ENCODE assay signal across 15 cellular contexts in the genomic region with DNA sequence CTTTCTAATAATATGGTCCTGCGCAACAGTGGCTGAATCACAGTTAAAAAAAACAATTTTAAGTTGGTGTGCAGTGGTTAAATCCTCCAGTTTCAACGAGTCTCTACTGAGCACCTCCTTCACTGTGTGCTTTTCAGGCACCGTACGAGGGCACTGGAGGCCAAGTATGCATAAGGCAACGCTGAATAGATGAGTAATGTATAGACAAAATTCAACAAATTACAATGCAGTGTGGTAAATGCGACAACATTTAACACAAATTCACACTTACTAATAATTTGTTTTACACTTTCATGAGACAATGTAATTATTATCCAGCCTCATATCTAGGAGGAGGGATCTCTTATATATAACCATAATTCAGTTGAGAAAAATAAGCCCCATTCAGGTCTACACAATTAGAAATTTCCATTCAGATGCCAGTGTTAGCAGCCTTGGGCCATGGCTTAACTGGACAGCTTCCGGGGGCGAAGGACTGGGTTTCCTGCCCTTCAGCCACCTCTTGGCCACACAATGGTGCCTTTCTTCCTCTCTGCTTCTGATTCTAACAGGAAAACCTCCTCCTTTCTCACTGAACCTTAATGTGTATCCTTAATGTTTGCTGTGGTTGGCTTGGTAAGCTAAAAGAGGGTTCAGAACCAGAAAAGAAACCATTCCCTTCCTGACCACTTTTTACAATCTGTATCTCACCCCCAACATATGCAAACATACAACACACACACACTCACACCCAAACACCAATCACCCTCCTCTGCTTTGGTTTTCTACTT. TPM values are rescaled to one million over a fixed set of nuclear protein-coding genes. Genes with fewer than 3 reads are reported as not detected.
DNase-seq lines count a peak whose midpoint lies in the region; ATAC-seq, FAIRE-seq and TF ChIP-seq lines count a peak whose summit lies in the region.
"Had no signal": no experiment of that assay in that cellular context is flagged by ENCODE, and none has a peak within 500 bp of the region (broad histone marks: within the 10 kb centered on the region; RNA-seq: fewer than 3 reads in every experiment).

No MANE protein-coding gene starts in this region.

- peak; percentile 71 for FAIRE-seq in GM18507 (lab: Jason Lieb, UNC)

- no peak for DNase-seq in GM18507 (ENCODE audit: extremely low spot score, insufficient read length, low read depth)
- DNase-seq in RPMI7951 (ENCODE audit: low read depth) = peak; percentile 62
- DNase-seq in central memory CD8-positive, alpha-beta T cell (ENCODE audit: low spot score in 2 of 2) = no peak
- DNase-seq in upper lobe of right lung = no peak
- DNase-seq in HCEC 1CT = no peak
- DNase-seq in naive thymus-derived CD4-positive, alpha-beta T cell = no peak
- DNase-seq: esophagus squamous epithelium; heart right ventricle; NCI-H2171 treated with DMSO at 0.1 percent for 48 hours; psoas muscle; stimulated activated CD4-positive, alpha-beta T cell treated with anti-CD3 and anti-CD28 coated beads, Interleukin-15, amount 100 ng/mL, for 24 hours had no signal

- WGBS in mesodermal cell (ENCODE audit: insufficient coverage in 2 of 2), 2 experiments = 75 to 92% methylated on average over 4 of the region's 8 CpGs

- H3K27me3 ChIP-seq in upper lobe of right lung = no peaks in the 10 kb centered on the region
- H3K27me3 ChIP-seq in naive thymus-derived CD4-positive, alpha-beta T cell (ENCODE audit: control insufficient read depth in 2 of 2, insufficient read depth in 2 of 2, low read length in 2 of 2) = no peaks in the 10 kb centered on the region
- H3K27me3 ChIP-seq: esophagus squamous epithelium, heart right ventricle, SJSA1, suprapubic skin had no signal

- CTCF ChIA-PET in naive thymus-derived CD4-positive, alpha-beta T cell (lab: Charles Lee) = no interaction called here

- intact Hi-C loops in upper lobe of right lung (cut with DNase I) = no loop called here
- intact Hi-C loops in naive thymus-derived CD4-positive, alpha-beta T cell (cut with micrococcal nuclease) = no loop called here

- H3K9me3 Mint-ChIP-seq in central memory CD8-positive, alpha-beta T cell = no peaks in the 10 kb centered on the region
- H3K9me3 Mint-ChIP-seq in naive thymus-derived CD4-positive, alpha-beta T cell = no peaks in the 10 kb centered on the region

- no peak overlapping the region for H3K4me3 ChIP-seq in mesodermal cell (ENCODE audit: extremely low read depth, insufficient read depth, low read length, poor library complexity, severe bottlenecking)
- no peak overlapping the region for H3K4me3 ChIP-seq in upper lobe of right lung
- no peak overlapping the region for H3K4me3 ChIP-seq in naive thymus-derived CD4-positive, alpha-beta T cell (ENCODE audit: low read length)
- H3K4me3 ChIP-seq: esophagus squamous epithelium, HAP-1, heart right ventricle, psoas muscle, SJSA1, suprapubic skin had no signal

- H3K9me3 ChIP-seq in mesodermal cell (ENCODE audit: control insufficient read depth, low read length) (no peaks in the 10 kb centered on the region), upper lobe of right lung (no peaks in the 10 kb centered on the region)
- no peaks in the 10 kb centered on the region for H3K9me3 ChIP-seq in naive thymus-derived CD4-positive, alpha-beta T cell (ENCODE audit: control insufficient read depth in 2 of 3, low read length in 3 of 3)
- H3K9me3 ChIP-seq: esophagus squamous epithelium, HAP-1, heart right ventricle, psoas muscle, SJSA1, suprapubic skin had no signal

- ATAC-seq in central memory CD8-positive, alpha-beta T cell (replicated peaks; ENCODE audit: extremely low read depth, poor library complexity, severe bottlenecking) = peak; percentile 85
- ATAC-seq in upper lobe of right lung = no peak
- no peak for ATAC-seq in naive thymus-derived CD4-positive, alpha-beta T cell
- ATAC-seq: psoas muscle had no signal

- POLR2A ChIA-PET in naive thymus-derived CD4-positive, alpha-beta T cell (lab: Charles Lee) = no interaction called here

- H3K4me1 ChIP-seq in mesodermal cell (ENCODE audit: control insufficient read depth, insufficient read depth, low read length, poor library complexity, severe bottlenecking) (peaks cover 18% of the 10 kb centered on the region), upper lobe of right lung (peaks cover 46% of the 10 kb centered on the region)
- peaks cover 0 to 15% of the 10 kb centered on the region in 2 donors for H3K4me1 ChIP-seq in naive thymus-derived CD4-positive, alpha-beta T cell (ENCODE audit: control insufficient read depth in 2 of 2, insufficient read depth in 2 of 2, low read length in 2 of 2)
- H3K4me1 ChIP-seq: SJSA1 had no signal

- H3K36me3 ChIP-seq in mesodermal cell (ENCODE audit: control insufficient read depth, insufficient read depth, low read length) = peaks cover under 1% of the 10 kb centered on the region
- no peaks in the 10 kb centered on the region for H3K36me3 ChIP-seq in upper lobe of right lung
- no peaks in the 10 kb centered on the region for H3K36me3 ChIP-seq in naive thymus-derived CD4-positive, alpha-beta T cell (ENCODE audit: control insufficient read depth in 2 of 3, insufficient read depth in 3 of 3, low read length in 3 of 3)
- H3K36me3 ChIP-seq: esophagus squamous epithelium, HAP-1, heart right ventricle, SJSA1, suprapubic skin had no signal

- H3K27ac ChIP-seq in mesodermal cell (ENCODE audit: low read depth, low read length, severe bottlenecking) (peak overlapping the region; percentile 63), upper lobe of right lung (no peak overlapping the region)
- no peak overlapping the region for H3K27ac ChIP-seq in naive thymus-derived CD4-positive, alpha-beta T cell (ENCODE audit: low read depth, low read length)
- H3K27ac ChIP-seq: psoas muscle, SJSA1, suprapubic skin had no signal

- peaks cover 1% of the 10 kb centered on the region for H3K36me3 Mint-ChIP-seq in central memory CD8-positive, alpha-beta T cell (ENCODE audit: insufficient read depth)
- peaks cover 0 to 7% (median 5%) of the 10 kb centered on the region in 5 donors for H3K36me3 Mint-ChIP-seq in naive thymus-derived CD4-positive, alpha-beta T cell

- peaks cover 30% of the 10 kb centered on the region for H3K4me1 Mint-ChIP-seq in central memory CD8-positive, alpha-beta T cell
- peaks cover 0 to 29% (median 5%) of the 10 kb centered on the region in 7 donors for H3K4me1 Mint-ChIP-seq in naive thymus-derived CD4-positive, alpha-beta T cell

- no peak for TF ChIP-seq CTCF in upper lobe of right lung (IDR thresholded peaks at IDR 0.05)

- H3K27ac Mint-ChIP-seq in central memory CD8-positive, alpha-beta T cell (ENCODE audit: low read depth) = peak overlapping the region; percentile 32
- H3K27ac Mint-ChIP-seq in naive thymus-derived CD4-positive, alpha-beta T cell = no peak overlapping the region

- H3K27me3 Mint-ChIP-seq in central memory CD8-positive, alpha-beta T cell = no peaks in the 10 kb centered on the region
- H3K27me3 Mint-ChIP-seq in naive thymus-derived CD4-positive, alpha-beta T cell = no peaks in the 10 kb centered on the region

- H3K4me3 Mint-ChIP-seq in central memory CD8-positive, alpha-beta T cell = no peak overlapping the region
- peak overlapping the region in 1 of 10 donors; percentile 4 for H3K4me3 Mint-ChIP-seq in naive thymus-derived CD4-positive, alpha-beta T cell

RNA-seq across cellular contexts. Expression of a gene that starts 51.9 kb away (rescaled TPM):
- 25.5 and 30.5 TPM in 2 replicates for total RNA-seq in RPMI7951 (2014; rRNA removed; shearing (Covaris generic))
- 30.3 TPM for polyA plus RNA-seq in mesodermal cell (2013, experiment 1 of 2)
- polyA plus RNA-seq in mesodermal cell (2013, experiment 2 of 2) = 25.8 TPM
- 46.1 TPM for total RNA-seq in upper lobe of right lung
- total RNA-seq in naive thymus-derived CD4-positive, alpha-beta T cell = 10 to 100 TPM in 2 of 5 experiments, 1 to 10 TPM in 3; 3.3 to 23.1 (median 4.6) TPM
- polyA plus RNA-seq in naive thymus-derived CD4-positive, alpha-beta T cell = under 1 TPM; 0.14 to 0.37 TPM
